In genomic region chr1:226674892-226675719, GRCh38 we compare ENCODE assay signal across 8 cellular contexts.
A peak's percentile ranks its signal among the peaks of the same experiment; 100 is the strongest.
DNase-seq lines count a peak whose midpoint lies in the region; ATAC-seq and TF ChIP-seq lines count a peak whose summit lies in the region.

No MANE protein-coding gene starts in this region.

- H3K9me3 Mint-ChIP-seq in activated CD4-positive, alpha-beta T cell treated with anti-CD3 and anti-CD28 coated beads, Interleukin-2, amount 10 ng/mL, durations not matched to agents 7 days and 5 days: no peaks in the 10 kb centered on the region
- no peaks in the 10 kb centered on the region for H3K9me3 Mint-ChIP-seq in osteocyte (ENCODE audit: unreplicated experiment)

- H3K36me3 Mint-ChIP-seq in activated CD4-positive, alpha-beta T cell treated with anti-CD3 and anti-CD28 coated beads, Interleukin-2, amount 10 ng/mL, durations not matched to agents 7 days and 5 days (ENCODE audit: low read depth): peaks cover 42% of the 10 kb centered on the region
- H3K36me3 Mint-ChIP-seq in osteocyte (ENCODE audit: unreplicated experiment): peaks cover 3% of the 10 kb centered on the region

- no peak for TF ChIP-seq CTCF in osteocyte (IDR thresholded peaks at IDR 0.05)

- ATAC-seq in GM19397 (IDR thresholded peaks at IDR 0.05; ENCODE audit: unreplicated experiment): peak; percentile 71
- peak; percentile 81 for ATAC-seq in HG03460 (IDR thresholded peaks at IDR 0.05; ENCODE audit: unreplicated experiment)
- peak; percentile 40 for ATAC-seq in esophagus mucosa

- H3K27me3 Mint-ChIP-seq in activated CD4-positive, alpha-beta T cell treated with anti-CD3 and anti-CD28 coated beads, Interleukin-2, amount 10 ng/mL, durations not matched to agents 7 days and 5 days: no peaks in the 10 kb centered on the region
- no peaks in the 10 kb centered on the region for H3K27me3 Mint-ChIP-seq in osteocyte (ENCODE audit: unreplicated experiment)

- POLR2A ChIA-PET in activated CD4-positive, alpha-beta T cell treated with anti-CD3 and anti-CD28 coated beads, Interleukin-2, amount 10 ng/mL, durations not matched to agents 7 days and 5 days (lab: Charles Lee): no interaction called here

- peak overlapping the region; percentile 90 for H3K27ac Mint-ChIP-seq in activated CD4-positive, alpha-beta T cell treated with anti-CD3 and anti-CD28 coated beads, Interleukin-2, amount 10 ng/mL, durations not matched to agents 7 days and 5 days
- no peak overlapping the region for H3K27ac Mint-ChIP-seq in osteocyte (ENCODE audit: unreplicated experiment)

- H3K4me1 Mint-ChIP-seq in activated CD4-positive, alpha-beta T cell treated with anti-CD3 and anti-CD28 coated beads, Interleukin-2, amount 10 ng/mL, durations not matched to agents 7 days and 5 days: peaks cover 86% of the 10 kb centered on the region
- H3K4me1 Mint-ChIP-seq in osteocyte (ENCODE audit: unreplicated experiment): peaks cover 43% of the 10 kb centered on the region

- H3K4me3 Mint-ChIP-seq in activated CD4-positive, alpha-beta T cell treated with anti-CD3 and anti-CD28 coated beads, Interleukin-2, amount 10 ng/mL, durations not matched to agents 7 days and 5 days: peak overlapping the region; percentile 58
- no peak overlapping the region for H3K4me3 Mint-ChIP-seq in osteocyte (ENCODE audit: unreplicated experiment)

- CTCF ChIA-PET in activated CD4-positive, alpha-beta T cell treated with anti-CD3 and anti-CD28 coated beads, Interleukin-2, amount 10 ng/mL, durations not matched to agents 7 days and 5 days (lab: Charles Lee): no interaction called here

- DNase-seq in AML-193 (lab: John Stamatoyannopoulos, UW) (peak; percentile 95 to 99), osteocyte (ENCODE audit: extremely low spot score, unreplicated experiment) (no peak), DMS153 treated with DMSO at 0.1 percent for 48 hours (lab: John Stamatoyannopoulos, UW; ENCODE audit: unreplicated experiment) (no peak)
- peak; percentile 90 for DNase-seq in activated CD4-positive, alpha-beta T cell treated with anti-CD3 and anti-CD28 coated beads, Interleukin-2, amount 10 ng/mL, durations not matched to agents 7 days and 5 days
- DNase-seq in stimulated activated CD4-positive, alpha-beta T cell treated with anti-CD3 and anti-CD28 coated beads, Interleukin-1b, Interleukin-23, amount 100 ng/mL, for 48 hours: peak; percentile 71

Comparison
In these comparisons a context has a peak if more than half of its experiments do, and no peak if none do; other contexts are left out.
1. DNase-seq: peak in AML-193 (2 of 2), activated CD4-positive, alpha-beta T cell treated with anti-CD3 and anti-CD28 coated beads, Interleukin-2, amount 10 ng/mL, durations not matched to agents 7 days and 5 days (single experiment) and stimulated activated CD4-positive, alpha-beta T cell treated with anti-CD3 and anti-CD28 coated beads, Interleukin-1b, Interleukin-23, amount 100 ng/mL, for 48 hours (single experiment); none in osteocyte (single experiment) and DMS153 treated with DMSO at 0.1 percent for 48 hours (single experiment).
2. Peak in every context shown above with its lines, with median percentiles within 50 percentile points of each other: ATAC-seq.